9 cellular contexts compared by ENCODE assay signal in genomic region chr17:41710472-41711090, GRCh38. TPM values are rescaled to one million over a fixed set of nuclear protein-coding genes. Genes with fewer than 3 reads are reported as not detected.
DNase-seq lines count a peak whose midpoint lies in the region; ATAC-seq and TF ChIP-seq lines count a peak whose summit lies in the region.
"Had no signal": no experiment of that assay in that cellular context is flagged by ENCODE, and none has a peak within 500 bp of the region (broad histone marks: within the 10 kb centered on the region; RNA-seq: fewer than 3 reads in every experiment).

No MANE protein-coding gene starts in this region.

- peak; percentile 49 for DNase-seq in stimulated activated CD4-positive, alpha-beta T cell treated with anti-CD3 and anti-CD28 coated beads, Interleukin-1b, Interleukin-23, amount 100 ng/mL, for 48 hours
- no peak for DNase-seq in stimulated activated CD4-positive, alpha-beta T cell treated with anti-CD3 and anti-CD28 coated beads, Interleukin-4, amount 100 ng/mL, for 1 hour
- DNase-seq in NCI-H2227 treated with DMSO at 0.1 percent for 48 hours (lab: John Stamatoyannopoulos, UW) (peak; percentile 50), epithelial cell of proximal tubule (ENCODE audit: low read depth) (peak; percentile 52), natural killer cell (no peak), suprapubic skin (ENCODE audit: low spot score in 2 of 2) (no peak), foreskin melanocyte (no peak)
- DNase-seq in stimulated activated naive B cell treated with anti-CD40 and anti-IgM and Interleukin-4, amounts not matched to agents 10 μg/mL and 1 μg/mL and 100 μg/mL, for 72 hours: no peak
- DNase-seq: colonic mucosa had no signal

- H3K4me3 Mint-ChIP-seq in stimulated activated naive B cell treated with anti-CD40 and anti-IgM and Interleukin-4, amounts not matched to agents 10 μg/mL and 1 μg/mL and 100 μg/mL, for 72 hours: no peak overlapping the region
- H3K4me3 Mint-ChIP-seq in natural killer cell: no peak overlapping the region

- intact Hi-C loops in natural killer cell (cut with micrococcal nuclease): no loop called here

- WGBS in suprapubic skin: 53% methylated on average over 8 of the region's 8 CpGs

- TF ChIP-seq CTCF in epithelial cell of proximal tubule (conservative IDR thresholded peaks at IDR 0.05; ENCODE audit: low read depth, low read length) (no peak), natural killer cell (IDR thresholded peaks at IDR 0.05) (no peak), suprapubic skin (IDR thresholded peaks at IDR 0.05) (no peak)

- no peaks in the 10 kb centered on the region for H3K9me3 ChIP-seq in suprapubic skin
- H3K9me3 ChIP-seq: colonic mucosa had no signal

- H3K4me3 ChIP-seq in epithelial cell of proximal tubule (ENCODE audit: low read depth, low read length): no peak overlapping the region
- H3K4me3 ChIP-seq in suprapubic skin: no peak overlapping the region
- H3K4me3 ChIP-seq: colonic mucosa had no signal

- no peaks in the 10 kb centered on the region for H3K36me3 Mint-ChIP-seq in stimulated activated naive B cell treated with anti-CD40 and anti-IgM and Interleukin-4, amounts not matched to agents 10 μg/mL and 1 μg/mL and 100 μg/mL, for 72 hours
- H3K36me3 Mint-ChIP-seq in natural killer cell: no peaks in the 10 kb centered on the region

- TF ChIP-seq POLR2A in suprapubic skin (IDR thresholded peaks at IDR 0.05): no peak

- H3K4me1 Mint-ChIP-seq in stimulated activated naive B cell treated with anti-CD40 and anti-IgM and Interleukin-4, amounts not matched to agents 10 μg/mL and 1 μg/mL and 100 μg/mL, for 72 hours: peaks cover 0 to 4% of the 10 kb centered on the region in 2 donors
- no peaks in the 10 kb centered on the region for H3K4me1 Mint-ChIP-seq in natural killer cell

- no peak overlapping the region for H3K27ac Mint-ChIP-seq in stimulated activated naive B cell treated with anti-CD40 and anti-IgM and Interleukin-4, amounts not matched to agents 10 μg/mL and 1 μg/mL and 100 μg/mL, for 72 hours
- no peak overlapping the region for H3K27ac Mint-ChIP-seq in natural killer cell

- H3K36me3 ChIP-seq in suprapubic skin: no peaks in the 10 kb centered on the region
- H3K36me3 ChIP-seq: colonic mucosa had no signal

- peak; percentile 48 to 68 for ATAC-seq in stimulated activated naive B cell treated with anti-CD40 and anti-IgM and Interleukin-4, amounts not matched to agents 10 μg/mL and 1 μg/mL and 100 μg/mL, for 72 hours (replicated peaks)
- no peak for ATAC-seq in natural killer cell

- peaks cover 23 to 30% of the 10 kb centered on the region in 2 donors for H3K27me3 Mint-ChIP-seq in stimulated activated naive B cell treated with anti-CD40 and anti-IgM and Interleukin-4, amounts not matched to agents 10 μg/mL and 1 μg/mL and 100 μg/mL, for 72 hours
- H3K27me3 Mint-ChIP-seq in natural killer cell (ENCODE audit: low read depth in 2 of 2): peaks cover 8 to 20% of the 10 kb centered on the region in 2 donors

- no peaks in the 10 kb centered on the region for H3K4me1 ChIP-seq in suprapubic skin
- H3K4me1 ChIP-seq: colonic mucosa had no signal

- no peak for TF ChIP-seq EP300 in suprapubic skin (IDR thresholded peaks at IDR 0.05)

- H3K27ac ChIP-seq in suprapubic skin: no peak overlapping the region
- H3K27ac ChIP-seq: colonic mucosa had no signal

- peaks cover 0 to 4% of the 10 kb centered on the region in 2 donors for H3K9me3 Mint-ChIP-seq in stimulated activated naive B cell treated with anti-CD40 and anti-IgM and Interleukin-4, amounts not matched to agents 10 μg/mL and 1 μg/mL and 100 μg/mL, for 72 hours
- no peaks in the 10 kb centered on the region for H3K9me3 Mint-ChIP-seq in natural killer cell

- peaks cover 3% of the 10 kb centered on the region for H3K27me3 ChIP-seq in suprapubic skin
- H3K27me3 ChIP-seq: colonic mucosa had no signal

RNA-seq across cellular contexts. Expression of gene GAST, which starts 1.6 kb away (rescaled TPM):
- total RNA-seq in epithelial cell of proximal tubule: not detected in 2 replicates
- not detected for total RNA-seq in natural killer cell
- not detected for total RNA-seq in suprapubic skin
- total RNA-seq: colonic mucosa had no signal

RNA-seq across cellular contexts. Expression of gene EIF1, which starts 21.9 kb away (rescaled TPM):
- total RNA-seq in epithelial cell of proximal tubule (59.0 and 86.7 TPM in 2 replicates), natural killer cell (1,000 to 10,000 TPM; 2,034 to 2,368 (median 2,279) TPM), suprapubic skin (100 to 1,000 TPM; 238 to 471 (median 430) TPM)

RNA-seq across cellular contexts. Expression of gene HAP1, which starts 23.9 kb away (rescaled TPM):
- total RNA-seq in epithelial cell of proximal tubule (0.06 and 0.14 TPM in 2 replicates), natural killer cell (not detected), suprapubic skin (1 to 10 TPM; 1.0 to 9.3 (median 1.2) TPM)

Comparison
In these comparisons a context has a peak if more than half of its experiments do, and no peak if none do; other contexts are left out.
1. DNase-seq: peak in stimulated activated CD4-positive, alpha-beta T cell treated with anti-CD3 and anti-CD28 coated beads, Interleukin-1b, Interleukin-23, amount 100 ng/mL, for 48 hours (single experiment), NCI-H2227 treated with DMSO at 0.1 percent for 48 hours (single experiment) and epithelial cell of proximal tubule (single experiment); none in stimulated activated CD4-positive, alpha-beta T cell treated with anti-CD3 and anti-CD28 coated beads, Interleukin-4, amount 100 ng/mL, for 1 hour (single experiment), stimulated activated naive B cell treated with anti-CD40 and anti-IgM and Interleukin-4, amounts not matched to agents 10 μg/mL and 1 μg/mL and 100 μg/mL, for 72 hours (single experiment), natural killer cell (single experiment), suprapubic skin (0 of 2) and foreskin melanocyte (single experiment).
2. ATAC-seq: peak in stimulated activated naive B cell treated with anti-CD40 and anti-IgM and Interleukin-4, amounts not matched to agents 10 μg/mL and 1 μg/mL and 100 μg/mL, for 72 hours (2 of 2); none in natural killer cell (0 of 3).
3. RNA of gene EIF1, which starts 21.9 kb away (total RNA-seq): 2,034 to 2,368 TPM in natural killer cell; 238 to 471 TPM in suprapubic skin and 59.0 to 86.7 TPM in epithelial cell of proximal tubule; every median in the first group is over 4 times any median in the second.